In genomic region chrX:71420686-71421085, GRCh38 we compare ENCODE assay signal across 20 cellular contexts. TPM values are rescaled to one million over a fixed set of nuclear protein-coding genes. Genes with fewer than 3 reads are reported as not detected.
DNase-seq lines count a peak whose midpoint lies in the region; ATAC-seq, FAIRE-seq and TF ChIP-seq lines count a peak whose summit lies in the region.
"Had no signal": no experiment of that assay in that cellular context is flagged by ENCODE, and none has a peak within 500 bp of the region (broad histone marks: within the 10 kb centered on the region; RNA-seq: fewer than 3 reads in every experiment).

No MANE protein-coding gene starts in this region.

- DNase-seq in D341Med (ENCODE audit: low spot score) (peak; percentile 12), H9 (peak; percentile 31), H1 (ENCODE audit: low read depth in 1 of 2, low spot score in 2 of 2) (peak in 1 of 2 experiments; percentile 46), iPS-NIHi7 (ENCODE audit: extremely low spot score) (peak; percentile 10), left ventricle myocardium superior (no peak)
- DNase-seq in activated CD8-positive, alpha-beta T cell treated with anti-CD3 and anti-CD28 coated beads, Interleukin-2, amount 10 ng/mL, durations not matched to agents 7 days and 5 days, result no peak
- DNase-seq: BE2C; CD4-positive, CD25-positive, alpha-beta regulatory T cell; DMS79; HCEC 1CT; IMR-90; NCI-H1105; NCI-H146; NCI-H2029; NCI-H226; NCI-H524; NCI-H774; NK-92 treated with Interleukin-12 subunit alpha and Interleukin-12 subunit beta, amount 100 ng/mL, for 24 hours; Peyer's patch had no signal

- TF ChIP-seq CTCF in H9 (conservative IDR thresholded peaks at IDR 0.05) (peak; percentile 32; the same call in 2 of the 3 replicates), H1 (IDR thresholded peaks at IDR 0.05; ENCODE audit: control extremely low read depth in 1 of 3, insufficient read depth in 1 of 3, low read depth in 1 of 3, low read length in 3 of 3) (peak in 2 of 3 experiments; percentile 11 to 22; a peak in 1 of 4 replicates)

- no peaks in the 10 kb centered on the region for H3K27me3 ChIP-seq in H9 (ENCODE audit: insufficient read depth, low read length)
- H3K27me3 ChIP-seq in H1 (replicated peaks in 1 of 4; ENCODE audit: control insufficient read depth in 3 of 4, extremely low read depth in 1 of 4, insufficient read depth in 3 of 4, low read length in 3 of 4), result no peaks in the 10 kb centered on the region
- H3K27me3 ChIP-seq: BE2C, Peyer's patch had no signal

- no peak for FAIRE-seq in H1 (lab: Jason Lieb, UNC)

- H2BK15ac ChIP-seq in H9 (ENCODE audit: low read depth, low read length) (no peak overlapping the region), H1 (ENCODE audit: low read length) (no peak overlapping the region)

- H3K27ac ChIP-seq in H9 (ENCODE audit: insufficient read length, low read depth, low read length) (no peak overlapping the region), H1 (ENCODE audit: low read depth, low read length) (no peak overlapping the region)
- H3K27ac ChIP-seq: Peyer's patch had no signal

- H2BK120ac ChIP-seq in H9 (ENCODE audit: low read depth, low read length, poor library complexity, severe bottlenecking) (no peak overlapping the region), H1 (replicated peaks; ENCODE audit: low read depth, low read length) (no peak overlapping the region)

- H2AFZ ChIP-seq in H9 (ENCODE audit: low read length) (no peak overlapping the region), H1 (ENCODE audit: low read length) (no peak overlapping the region)

- no peak overlapping the region for H4K5ac ChIP-seq in H9 (ENCODE audit: insufficient read length, low read depth, low read length)
- H4K5ac ChIP-seq in H1 (ENCODE audit: insufficient read length, low read depth, low read length), result no peak overlapping the region

- H4K8ac ChIP-seq in H9 (replicated peaks; ENCODE audit: insufficient read length, low read depth, low read length) (no peak overlapping the region), H1 (ENCODE audit: extremely low read depth, insufficient read depth, low read length) (no peak overlapping the region)

- H3K23me2 ChIP-seq in H9 (ENCODE audit: insufficient read length, low read depth, low read length, poor library complexity, severe bottlenecking) (no peaks in the 10 kb centered on the region), H1 (ENCODE audit: low read depth, low read length) (no peaks in the 10 kb centered on the region)

- H3K18ac ChIP-seq in H9 (ENCODE audit: insufficient read length, low read depth, low read length) (no peak overlapping the region), H1 (ENCODE audit: extremely low read depth, low read length) (no peak overlapping the region)

- H3K4me3 Mint-ChIP-seq in H9, result no peak overlapping the region
- H3K4me3 Mint-ChIP-seq in activated CD8-positive, alpha-beta T cell treated with anti-CD3 and anti-CD28 coated beads, Interleukin-2, amount 10 ng/mL, durations not matched to agents 7 days and 5 days, result no peak overlapping the region
- H3K4me3 Mint-ChIP-seq: CD4-positive, CD25-positive, alpha-beta regulatory T cell had no signal

- H3K79me2 ChIP-seq in H9 (ENCODE audit: insufficient read depth, low read length), result no peaks in the 10 kb centered on the region
- H3K79me2 ChIP-seq in H1 (ENCODE audit: control insufficient read depth in 1 of 2, insufficient read depth in 2 of 2, low read length in 2 of 2), result no peaks in the 10 kb centered on the region

- H3K14ac ChIP-seq in H9 (ENCODE audit: insufficient read depth, low read length) (no peak overlapping the region), H1 (ENCODE audit: insufficient read length) (no peak overlapping the region)

- no peak for ATAC-seq in left ventricle myocardium superior
- ATAC-seq in activated CD8-positive, alpha-beta T cell treated with anti-CD3 and anti-CD28 coated beads, Interleukin-2, amount 10 ng/mL, durations not matched to agents 7 days and 5 days, result no peak
- no peak for ATAC-seq in esophagus mucosa

- no peak for TF ChIP-seq EP300 in H1 (IDR thresholded peaks at IDR 0.05; ENCODE audit: borderline replicate concordance in 1 of 2, low read depth in 2 of 2, low read length in 2 of 2)

- peak in 1 of 2 experiments; percentile 36; a peak in 2 of 4 replicates for TF ChIP-seq RAD21 in H1 (IDR thresholded peaks at IDR 0.05 in 1 of 2, conservative IDR thresholded peaks at IDR 0.05 in 1 of 2; ENCODE audit: low read depth in 2 of 2, low read length in 2 of 2)

- no peak overlapping the region for H4K91ac ChIP-seq in H9 (ENCODE audit: insufficient read length, low read depth, low read length)
- H4K91ac ChIP-seq in H1 (replicated peaks; ENCODE audit: insufficient read length, low read length), result no peak overlapping the region

- H3K4me1 ChIP-seq in H9 (ENCODE audit: insufficient read depth, low read length) (no peaks in the 10 kb centered on the region), H1 (replicated peaks in 1 of 4; ENCODE audit: control insufficient read depth in 3 of 4, insufficient read depth in 4 of 4, low read length in 3 of 4) (no peaks in the 10 kb centered on the region)
- H3K4me1 ChIP-seq: BE2C, Peyer's patch had no signal

- intact Hi-C loops in left ventricle myocardium superior (cut with micrococcal nuclease), result no loop called here

- peaks cover 13% of the 10 kb centered on the region for H3K9me3 ChIP-seq in H9 (ENCODE audit: control insufficient read depth, low read depth, low read length)
- H3K9me3 ChIP-seq in H1 (ENCODE audit: insufficient read depth in 2 of 2, low read depth in 1 of 2, low read length in 1 of 2), result no peaks in the 10 kb centered on the region
- H3K9me3 ChIP-seq: BE2C, Peyer's patch had no signal

- no peak overlapping the region for H2BK20ac ChIP-seq in H9 (ENCODE audit: low read depth, low read length, poor library complexity, severe bottlenecking)
- no peak overlapping the region for H2BK20ac ChIP-seq in H1 (ENCODE audit: low read length)

- no peak overlapping the region for H2BK12ac ChIP-seq in H9 (ENCODE audit: insufficient read length, low read depth, low read length)
- no peak overlapping the region for H2BK12ac ChIP-seq in H1 (ENCODE audit: low read depth, low read length)

- H3K4me1 Mint-ChIP-seq in H9, result no peaks in the 10 kb centered on the region
- H3K4me1 Mint-ChIP-seq in activated CD8-positive, alpha-beta T cell treated with anti-CD3 and anti-CD28 coated beads, Interleukin-2, amount 10 ng/mL, durations not matched to agents 7 days and 5 days (ENCODE audit: low read depth), result no peaks in the 10 kb centered on the region
- H3K4me1 Mint-ChIP-seq: CD4-positive, CD25-positive, alpha-beta regulatory T cell had no signal

- no CpG with 5 or more reads among the region's 20 CpGs for WGBS in H9 (ENCODE audit: extremely low coverage, insufficient read length, low lambda C conversion rate)
- WGBS in H1 (ENCODE audit: extremely low coverage in 1 of 2, insufficient coverage in 1 of 2, insufficient read length in 1 of 2, insufficient replicate concordance in 2 of 2, low coverage in 1 of 2, low lambda C conversion rate in 2 of 2, missing lambda C conversion rate in 1 of 2), 2 experiments, result 96% methylated on average over 7 of the region's 20 CpGs; no CpG with 5 or more reads in 1 of the 2 experiments

- no peak overlapping the region for H2BK5ac ChIP-seq in H9 (ENCODE audit: insufficient read length, low read length)
- no peak overlapping the region for H2BK5ac ChIP-seq in H1 (ENCODE audit: low read depth, low read length)

- H4K20me1 ChIP-seq in H9 (ENCODE audit: control insufficient read depth, insufficient read depth, insufficient read length) (no peaks in the 10 kb centered on the region), H1 (replicated peaks in 1 of 2; ENCODE audit: control insufficient read depth in 1 of 2, insufficient read depth in 2 of 2, low read length in 2 of 2) (no peaks in the 10 kb centered on the region)

- H3K27me3 Mint-ChIP-seq in H9 (ENCODE audit: low read depth), result no peaks in the 10 kb centered on the region
- H3K27me3 Mint-ChIP-seq in activated CD8-positive, alpha-beta T cell treated with anti-CD3 and anti-CD28 coated beads, Interleukin-2, amount 10 ng/mL, durations not matched to agents 7 days and 5 days (ENCODE audit: low read depth), result no peaks in the 10 kb centered on the region
- H3K27me3 Mint-ChIP-seq: CD4-positive, CD25-positive, alpha-beta regulatory T cell had no signal

- POLR2A ChIA-PET in H1 (lab: Charles Lee; ENCODE audit: partially characterized antibody), result no interaction called here
- POLR2A ChIA-PET in activated CD8-positive, alpha-beta T cell treated with anti-CD3 and anti-CD28 coated beads, Interleukin-2, amount 10 ng/mL, durations not matched to agents 7 days and 5 days (lab: Charles Lee), result no interaction called here

- no peaks in the 10 kb centered on the region for H3K79me1 ChIP-seq in H9 (ENCODE audit: insufficient read depth, low read depth, low read length, poor library complexity, severe bottlenecking)
- H3K79me1 ChIP-seq in H1 (ENCODE audit: low read depth, low read length), result no peaks in the 10 kb centered on the region

- no peak overlapping the region for H3K4me3 ChIP-seq in H1 (ENCODE audit: extremely low read depth in 1 of 4, insufficient read depth in 2 of 4, low read depth in 3 of 4, low read length in 4 of 4)
- H3K4me3 ChIP-seq: Peyer's patch had no signal

- H3K23ac ChIP-seq in H9 (ENCODE audit: insufficient read length, low read depth, low read length), result no peak overlapping the region
- no peak overlapping the region for H3K23ac ChIP-seq in H1 (ENCODE audit: insufficient read length)

- H3K56ac ChIP-seq in H9 (ENCODE audit: insufficient read length, low read depth, low read length) (no peak overlapping the region), H1 (replicated peaks; ENCODE audit: insufficient read length, low read depth, low read length) (no peak overlapping the region)

- H3K9ac ChIP-seq in H9 (ENCODE audit: extremely low read depth, insufficient read length, low read length) (no peak overlapping the region), H1 (replicated peaks in 1 of 4; ENCODE audit: extremely low read depth in 1 of 4, low read depth in 3 of 4, low read length in 3 of 4) (no peak overlapping the region)

- no peak for TF ChIP-seq POLR2A in H1 (IDR thresholded peaks at IDR 0.05; ENCODE audit: control extremely low read depth in 1 of 2, low read depth in 2 of 2, low read length in 2 of 2)

- CTCF ChIA-PET in H1 (lab: Charles Lee; ENCODE audit: partially characterized antibody), result interaction anchor here (0.5 kb wide), 1 partner anchor 25 kb away, joined by 3 read pairs; no protein-coding TSS in a partner anchor
- CTCF ChIA-PET in activated CD8-positive, alpha-beta T cell treated with anti-CD3 and anti-CD28 coated beads, Interleukin-2, amount 10 ng/mL, durations not matched to agents 7 days and 5 days (lab: Charles Lee), result no interaction called here

- peaks cover 30 to 67% (median 54%) of the 10 kb centered on the region in 3 experiments for H3K36me3 Mint-ChIP-seq in H9 (ENCODE audit: insufficient read depth in 1 of 3, low read depth in 3 of 3)
- peaks cover 28% of the 10 kb centered on the region for H3K36me3 Mint-ChIP-seq in activated CD8-positive, alpha-beta T cell treated with anti-CD3 and anti-CD28 coated beads, Interleukin-2, amount 10 ng/mL, durations not matched to agents 7 days and 5 days (ENCODE audit: low read depth)

- no peak overlapping the region for H3K27ac Mint-ChIP-seq in H9
- no peak overlapping the region for H3K27ac Mint-ChIP-seq in activated CD8-positive, alpha-beta T cell treated with anti-CD3 and anti-CD28 coated beads, Interleukin-2, amount 10 ng/mL, durations not matched to agents 7 days and 5 days

- peaks cover 55 to 57% of the 10 kb centered on the region in 2 experiments for H3K9me3 Mint-ChIP-seq in H9
- no peaks in the 10 kb centered on the region for H3K9me3 Mint-ChIP-seq in activated CD8-positive, alpha-beta T cell treated with anti-CD3 and anti-CD28 coated beads, Interleukin-2, amount 10 ng/mL, durations not matched to agents 7 days and 5 days (ENCODE audit: insufficient read depth)
- H3K9me3 Mint-ChIP-seq: CD4-positive, CD25-positive, alpha-beta regulatory T cell had no signal

- H3K4me2 ChIP-seq in H9 (ENCODE audit: insufficient read depth, insufficient read length, low read length) (no peak overlapping the region), H1 (ENCODE audit: insufficient read depth in 1 of 2, low read depth in 2 of 2, low read length in 2 of 2) (no peak overlapping the region)

- no peak overlapping the region for H3K4ac ChIP-seq in H9 (ENCODE audit: low read depth, low read length)
- no peak overlapping the region for H3K4ac ChIP-seq in H1 (replicated peaks; ENCODE audit: insufficient read length, low read depth, low read length)

- peaks cover 0 to 33% (median 11%) of the 10 kb centered on the region in 4 experiments; a peak in 6 of 8 replicates for H3K36me3 ChIP-seq in H1 (ENCODE audit: control insufficient read depth in 2 of 4, insufficient read depth in 4 of 4, low read length in 3 of 4)

- no peak overlapping the region for H3T11ph ChIP-seq in H9 (ENCODE audit: low read length)

- H2AK5ac ChIP-seq in H9 (ENCODE audit: insufficient read length, low read length) (no peak overlapping the region), H1 (ENCODE audit: low read depth, low read length) (no peak overlapping the region)

RNA-seq across cellular contexts. Expression of gene TAF1, which starts 54.5 kb away (rescaled TPM):
- total RNA-seq in H9 (2021) (30.7 and 32.2 TPM in 2 replicates), left ventricle myocardium superior (15.8 TPM), esophagus mucosa (16.7 TPM)
- 30.2 and 30.3 TPM in 2 replicates for total RNA-seq in H1 (2021; fragmentation: NEBNext Ultra II Directional; extraction: Animal tissue kit (Norgen Biotek cat#: 25700))
- polyA plus RNA-seq in H1 (2011; rRNA removed), result 5.6 and 6.3 TPM in 2 replicates
- polyA plus RNA-seq in H1 (2011; cell fraction: cytosol; rRNA removed), result 13.9 TPM
- polyA plus RNA-seq in H1 (2011; cell fraction: nucleus; rRNA removed), result 11.8 TPM
- 14.4 to 20.0 TPM (median 18.4 TPM) in 4 replicates for polyA plus RNA-seq in H1 (2012, experiment 1 of 2)
- 0.84 TPM for polyA plus RNA-seq in H1 (2012, experiment 2 of 2)
- 13.9 TPM for polyA plus RNA-seq in H1 (2013, experiment 1 of 2)
- 11.4 TPM for polyA plus RNA-seq in H1 (2013, experiment 2 of 2)
- 24.9 and 42.9 TPM in 2 replicates for polyA minus RNA-seq in H1 (2011; rRNA and poly(A)+ RNA removed)
- polyA minus RNA-seq in H1 (2011; cell fraction: cytosol; rRNA and poly(A)+ RNA removed), result 25.0 TPM
- polyA minus RNA-seq in H1 (2011; cell fraction: nucleus; rRNA and poly(A)+ RNA removed), result 55.3 TPM
- total RNA-seq in activated CD8-positive, alpha-beta T cell treated with anti-CD3 and anti-CD28 coated beads, Interleukin-2, amount 10 ng/mL, durations not matched to agents 7 days and 5 days, result 10 to 100 TPM; 35.0 to 43.6 TPM

Comparison
In these comparisons a context has a peak if more than half of its experiments do, and no peak if none do; other contexts are left out.
1. DNase-seq: peak in D341Med (single experiment), H9 (single experiment) and iPS-NIHi7 (single experiment); none in left ventricle myocardium superior (single experiment) and activated CD8-positive, alpha-beta T cell treated with anti-CD3 and anti-CD28 coated beads, Interleukin-2, amount 10 ng/mL, durations not matched to agents 7 days and 5 days (single experiment).